Comparison of ENCODE assay signal across 12 cellular contexts in the genomic region with DNA sequence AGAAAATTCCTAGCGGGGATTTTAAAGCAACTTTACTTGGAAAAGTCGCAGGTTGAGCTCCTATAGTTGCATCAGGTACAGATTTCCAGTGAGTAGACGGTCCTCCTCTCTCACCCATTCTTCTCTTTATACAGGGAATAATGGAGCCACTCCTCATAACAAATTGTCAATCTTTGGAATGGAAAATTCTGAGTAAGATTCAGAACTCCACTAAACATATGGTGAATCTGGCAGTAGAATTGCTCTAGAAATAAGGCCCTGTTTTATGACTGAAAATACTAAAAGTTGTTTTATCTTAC. TPM values are rescaled to one million over a fixed set of nuclear protein-coding genes. Genes with fewer than 3 reads are reported as not detected.
A peak's percentile ranks its signal among the peaks of the same experiment; 100 is the strongest.
DNase-seq lines count a peak whose midpoint lies in the region; ATAC-seq and TF ChIP-seq lines count a peak whose summit lies in the region.
"Had no signal": no experiment of that assay in that cellular context is flagged by ENCODE, and none has a peak within 500 bp of the region (broad histone marks: within the 10 kb centered on the region; RNA-seq: fewer than 3 reads in every experiment).

No MANE protein-coding gene starts in this region.

- H2AFZ ChIP-seq in GM23248: peak overlapping the region; percentile 77

- H3K36me3 ChIP-seq in GM23248 (ENCODE audit: low read depth): no peaks in the 10 kb centered on the region
- no peaks in the 10 kb centered on the region for H3K36me3 ChIP-seq in RWPE2 (ENCODE audit: low read depth)
- H3K36me3 ChIP-seq: gastroesophageal sphincter, right atrium auricular region had no signal

- H3K27me3 ChIP-seq in GM23248 (replicated peaks; ENCODE audit: insufficient read depth) (no peaks in the 10 kb centered on the region), RWPE2 (ENCODE audit: insufficient read depth, poor library complexity, severe bottlenecking) (no peaks in the 10 kb centered on the region)

- peaks cover 8% of the 10 kb centered on the region for H3K4me1 Mint-ChIP-seq in endothelial cell (ENCODE audit: unreplicated experiment)

- in situ Hi-C loops in GM23248 (cut with MboI): no loop called here

- H3K4me3 Mint-ChIP-seq in endothelial cell (ENCODE audit: unreplicated experiment): peak overlapping the region; percentile 96

- peaks cover 36% of the 10 kb centered on the region for H3K4me1 ChIP-seq in GM23248 (ENCODE audit: insufficient read depth)
- H3K4me1 ChIP-seq in RWPE2 (ENCODE audit: insufficient read depth, poor library complexity, severe bottlenecking): peaks cover 25% of the 10 kb centered on the region

- WGBS in GM23248 (ENCODE audit: low coverage in 1 of 2, low lambda C conversion rate in 2 of 2, missing lambda C conversion rate in 2 of 2), 2 experiments: 0 to 4% methylated on average over 3 of the region's 3 CpGs

- ATAC-seq in RWPE2 (ENCODE audit: low read depth): no peak
- ATAC-seq in GM21360 (IDR thresholded peaks at IDR 0.05; ENCODE audit: unreplicated experiment): no peak
- no peak for ATAC-seq in GM18505 (IDR thresholded peaks at IDR 0.05; ENCODE audit: unreplicated experiment)
- ATAC-seq: gastroesophageal sphincter had no signal

- H3K27me3 Mint-ChIP-seq in endothelial cell (ENCODE audit: unreplicated experiment): peaks cover 10% of the 10 kb centered on the region

- peaks cover 26% of the 10 kb centered on the region for H3F3A ChIP-seq in GM23248 (ENCODE audit: insufficient read depth)

- no peaks in the 10 kb centered on the region for H3K9me2 ChIP-seq in GM23248 (ENCODE audit: insufficient read depth)

- H3K4me3 ChIP-seq in GM23248: peak overlapping the region; percentile 75
- peak overlapping the region; percentile 36 for H3K4me3 ChIP-seq in RWPE2 (ENCODE audit: severe bottlenecking)
- peak overlapping the region; percentile 25 for H3K4me3 ChIP-seq in retinal pigment epithelial cell (ENCODE audit: low read length)

- no peak for TF ChIP-seq POLR2A in GM18505 (IDR thresholded peaks at IDR 0.05; ENCODE audit: borderline replicate concordance, extremely low read depth, insufficient read depth, insufficient read length)

- no peak for DNase-seq in GM23248
- DNase-seq in RWPE2 (ENCODE audit: low spot score): no peak
- no peak for DNase-seq in endothelial cell (ENCODE audit: low spot score)
- no peak for DNase-seq in retinal pigment epithelial cell (ENCODE audit: low read depth)
- no peak for DNase-seq in dedifferentiated amniotic fluid mesenchymal stem cell (ENCODE audit: extremely low spot score)
- DNase-seq in hypothalamus (lab: John Stamatoyannopoulos, UW): no peak

- H3K27ac ChIP-seq in GM23248 (no peak overlapping the region; the same call in 1 of the 2 replicates), RWPE2 (ENCODE audit: poor library complexity, severe bottlenecking) (no peak overlapping the region)
- H3K27ac ChIP-seq: right atrium auricular region had no signal

- no peak overlapping the region for H3K27ac Mint-ChIP-seq in endothelial cell (ENCODE audit: unreplicated experiment)
- H3K27ac Mint-ChIP-seq: dendritic cell treated with granulocyte-macrophage colony-stimulating factor and Interleukin-4, amounts not matched to agents 40 ng/mL and 50 ng/mL, for 4 days had no signal

- no peaks in the 10 kb centered on the region for H4K20me1 ChIP-seq in GM23248 (ENCODE audit: insufficient read depth)

- peaks cover 38% of the 10 kb centered on the region for H3K79me2 ChIP-seq in GM23248 (ENCODE audit: insufficient read depth)

- no peaks in the 10 kb centered on the region for H3K9me3 ChIP-seq in GM23248 (ENCODE audit: low read depth)
- no peaks in the 10 kb centered on the region for H3K9me3 ChIP-seq in RWPE2 (ENCODE audit: severe bottlenecking)
- H3K9me3 ChIP-seq: gastroesophageal sphincter, right atrium auricular region had no signal

- no peaks in the 10 kb centered on the region for H3K9me3 Mint-ChIP-seq in endothelial cell (ENCODE audit: unreplicated experiment)
- H3K9me3 Mint-ChIP-seq: dendritic cell treated with granulocyte-macrophage colony-stimulating factor and Interleukin-4, amounts not matched to agents 40 ng/mL and 50 ng/mL, for 4 days had no signal

- H3K9ac ChIP-seq in GM23248: peak overlapping the region; percentile 20; the same call in 1 of the 2 replicates

- H3K4me2 ChIP-seq in GM23248 (ENCODE audit: unreplicated experiment): peak overlapping the region; percentile 85

- TF ChIP-seq CTCF in RWPE2 (IDR thresholded peaks at IDR 0.05; ENCODE audit: poor library complexity, severe bottlenecking): peak; percentile 32
- no peak for TF ChIP-seq CTCF in endothelial cell (IDR thresholded peaks at IDR 0.05; ENCODE audit: unreplicated experiment)
- TF ChIP-seq CTCF in retinal pigment epithelial cell (conservative IDR thresholded peaks at IDR 0.05; ENCODE audit: low read depth, low read length): no peak

- H3K36me3 Mint-ChIP-seq in endothelial cell (ENCODE audit: low read depth, unreplicated experiment): no peaks in the 10 kb centered on the region

RNA-seq across cellular contexts. Expression of a gene that starts 1.5 kb away (rescaled TPM):
- total RNA-seq in GM23248 (2014; rRNA removed; shearing (Covaris generic)): 14.4 and 14.7 TPM in 2 replicates
- polyA plus RNA-seq in GM23248 (2016; fragmentation: Nextera tagmentation; extraction: Ambion mirVana): 16.0 and 17.4 TPM in 2 replicates
- 3.2 TPM for total RNA-seq in endothelial cell (ENCODE audit: unreplicated experiment)
- total RNA-seq: lung microvascular endothelial cell had no signal

Comparison
In these comparisons a context has a peak if more than half of its experiments do, and no peak if none do; other contexts are left out.
1. H3K4me3 ChIP-seq: peak in every context shown above with its lines; median percentile 75 in GM23248; 36 in RWPE2; 25 in retinal pigment epithelial cell.